ENCODE assay signal across 1 cellular context in genomic region chr20:3106658-3107463, GRCh38.
A peak's percentile ranks its signal among the peaks of the same experiment; 100 is the strongest.
TF ChIP-seq lines count a peak whose summit lies in the region.

No MANE protein-coding gene starts in this region.

TF ChIP-seq in HepG2, 621 proteins besides CTCF, POLR2A, EP300 and RAD21 (continued from another document and continues in another):
- TF ChIP-seq AHDC1 (CRISPR knock-in tag; IDR thresholded peaks at IDR 0.05; ENCODE audit: borderline replicate concordance) = 0 out of 2 replicates have a peak, but pooled peaks have one; percentile 32
- no peak; the same call in 1 of the 2 replicates for TF ChIP-seq ZNF598 (CRISPR knock-in tag; IDR thresholded peaks at IDR 0.05; ENCODE audit: borderline replicate concordance)
- TF ChIP-seq ZNF720 (CRISPR knock-in tag; IDR thresholded peaks at IDR 0.05) = 0 out of 2 replicates have a peak, but pooled peaks have one; percentile 46
- TF ChIP-seq U2AF2 (IDR thresholded peaks at IDR 0.05; ENCODE audit: low read depth, low read length) = no peak
- no peak for TF ChIP-seq ZNF713 (CRISPR knock-in tag; IDR thresholded peaks at IDR 0.05)
- peak; percentile 82; the same call in 1 of the 2 replicates for TF ChIP-seq ZNF451 (CRISPR knock-in tag; IDR thresholded peaks at IDR 0.05)
- TF ChIP-seq ZNF367 (CRISPR knock-in tag; IDR thresholded peaks at IDR 0.05; ENCODE audit: borderline replicate concordance) = no peak
- no peak for TF ChIP-seq ATF7 (IDR thresholded peaks at IDR 0.05)
- TF ChIP-seq ATF7 (CRISPR knock-in tag; IDR thresholded peaks at IDR 0.05) = no peak
- TF ChIP-seq ZNF784 (CRISPR knock-in tag; IDR thresholded peaks at IDR 0.05; ENCODE audit: borderline replicate concordance) = no peak; the same call in 1 of the 2 replicates
- no peak for TF ChIP-seq ZNF496 (CRISPR knock-in tag; IDR thresholded peaks at IDR 0.05; ENCODE audit: insufficient replicate concordance)
- peak; percentile 21 for TF ChIP-seq HNRNPH1 (optimal IDR thresholded peaks at IDR 0.05; ENCODE audit: low read depth, low read length)
- peak; percentile 97 for TF ChIP-seq ZMYM2 (CRISPR knock-in tag; IDR thresholded peaks at IDR 0.05)
- no peak for TF ChIP-seq NFATC3 (CRISPR knock-in tag; IDR thresholded peaks at IDR 0.05)
- no peak for TF ChIP-seq TEAD2 (CRISPR knock-in tag; IDR thresholded peaks at IDR 0.05)
- 0 out of 2 replicates have a peak, but pooled peaks have one; percentile 17 for TF ChIP-seq MAZ (IDR thresholded peaks at IDR 0.05; ENCODE audit: borderline replicate concordance, low read depth, low read length)
- TF ChIP-seq MAZ (CRISPR knock-in tag; IDR thresholded peaks at IDR 0.05; ENCODE audit: low read depth) = peak; percentile 76
- TF ChIP-seq ZNF557 (CRISPR knock-in tag; IDR thresholded peaks at IDR 0.05) = no peak
- 0 out of 2 replicates have a peak, but pooled peaks have one; percentile 5 for TF ChIP-seq ZNF547 (CRISPR knock-in tag; IDR thresholded peaks at IDR 0.05)
- peak; percentile 24; the same call in 1 of the 2 replicates for TF ChIP-seq ZNF225 (CRISPR knock-in tag; IDR thresholded peaks at IDR 0.05)
- peak; percentile 62; the same call in 1 of the 2 replicates for TF ChIP-seq RBAK (CRISPR knock-in tag; IDR thresholded peaks at IDR 0.05)
- TF ChIP-seq ZNF619 (CRISPR knock-in tag; IDR thresholded peaks at IDR 0.05) = no peak
- TF ChIP-seq ZNF724P (CRISPR knock-in tag; IDR thresholded peaks at IDR 0.05; ENCODE audit: borderline replicate concordance) = peak; percentile 61; the same call in 1 of the 2 replicates
- no peak; the same call in none of the 2 replicates for TF ChIP-seq ZNF256 (CRISPR knock-in tag; conservative IDR thresholded peaks at IDR 0.05)
- no peak for TF ChIP-seq SP1 (IDR thresholded peaks at IDR 0.05)
- TF ChIP-seq SP1 (CRISPR knock-in tag; IDR thresholded peaks at IDR 0.05) = no peak
- TF ChIP-seq ZNF292 (CRISPR knock-in tag; IDR thresholded peaks at IDR 0.05; ENCODE audit: borderline replicate concordance, low read depth) = 0 out of 2 replicates have a peak, but pooled peaks have one; percentile 77
- TF ChIP-seq HOXA9 (CRISPR knock-in tag; IDR thresholded peaks at IDR 0.05; ENCODE audit: borderline replicate concordance) = no peak
- TF ChIP-seq KDM1A (CRISPR knock-in tag; IDR thresholded peaks at IDR 0.05) = peak; percentile 67; the same call in 1 of the 2 replicates
- TF ChIP-seq REPIN1 (CRISPR knock-in tag; IDR thresholded peaks at IDR 0.05; ENCODE audit: borderline replicate concordance, low read depth) = peak; percentile 82; the same call in 1 of the 2 replicates
- peak; percentile 53; the same call in 1 of the 2 replicates for TF ChIP-seq GATAD1 (CRISPR knock-in tag; IDR thresholded peaks at IDR 0.05)
- no peak for TF ChIP-seq DDIT3 (CRISPR knock-in tag; IDR thresholded peaks at IDR 0.05)
- peak; percentile 62; the same call in 1 of the 2 replicates for TF ChIP-seq ZNF124 (CRISPR knock-in tag; IDR thresholded peaks at IDR 0.05)
- no peak for TF ChIP-seq ARNT (IDR thresholded peaks at IDR 0.05)
- peak; percentile 53 for TF ChIP-seq ELF1 (CRISPR knock-in tag; IDR thresholded peaks at IDR 0.05)
- TF ChIP-seq ZNF780A (CRISPR knock-in tag; IDR thresholded peaks at IDR 0.05) = no peak
- TF ChIP-seq ZBED4 (CRISPR knock-in tag; IDR thresholded peaks at IDR 0.05; ENCODE audit: borderline replicate concordance) = no peak
- TF ChIP-seq MYC (CRISPR knock-in tag; IDR thresholded peaks at IDR 0.05; ENCODE audit: borderline replicate concordance) = peak; percentile 93
- peak; percentile 83 for TF ChIP-seq AGO2 (optimal IDR thresholded peaks at IDR 0.05; ENCODE audit: low read depth, low read length)
- no peak for TF ChIP-seq ZNF329 (CRISPR knock-in tag; IDR thresholded peaks at IDR 0.05; ENCODE audit: low read depth)
- no peak for TF ChIP-seq MAF1 (CRISPR knock-in tag; IDR thresholded peaks at IDR 0.05; ENCODE audit: borderline replicate concordance)
- no peak for TF ChIP-seq BATF2 (CRISPR knock-in tag; IDR thresholded peaks at IDR 0.05)
- no peak for TF ChIP-seq NFYC (CRISPR knock-in tag; IDR thresholded peaks at IDR 0.05)
- peak; percentile 95 for TF ChIP-seq ZBTB39 (CRISPR knock-in tag; IDR thresholded peaks at IDR 0.05)
- 0 out of 2 replicates have a peak, but pooled peaks have one; percentile 62 for TF ChIP-seq ZNF576 (CRISPR knock-in tag; IDR thresholded peaks at IDR 0.05)
- peak; percentile 46; the same call in 1 of the 2 replicates for TF ChIP-seq ZBTB33 (CRISPR knock-in tag; IDR thresholded peaks at IDR 0.05)
- TF ChIP-seq ZNF503 (CRISPR knock-in tag; IDR thresholded peaks at IDR 0.05) = no peak
- 0 out of 2 replicates have a peak, but pooled peaks have one; percentile 38 for TF ChIP-seq ELF3 (CRISPR knock-in tag; IDR thresholded peaks at IDR 0.05)
